Comparison of ENCODE assay signal across 11 cellular contexts in the genomic region with DNA sequence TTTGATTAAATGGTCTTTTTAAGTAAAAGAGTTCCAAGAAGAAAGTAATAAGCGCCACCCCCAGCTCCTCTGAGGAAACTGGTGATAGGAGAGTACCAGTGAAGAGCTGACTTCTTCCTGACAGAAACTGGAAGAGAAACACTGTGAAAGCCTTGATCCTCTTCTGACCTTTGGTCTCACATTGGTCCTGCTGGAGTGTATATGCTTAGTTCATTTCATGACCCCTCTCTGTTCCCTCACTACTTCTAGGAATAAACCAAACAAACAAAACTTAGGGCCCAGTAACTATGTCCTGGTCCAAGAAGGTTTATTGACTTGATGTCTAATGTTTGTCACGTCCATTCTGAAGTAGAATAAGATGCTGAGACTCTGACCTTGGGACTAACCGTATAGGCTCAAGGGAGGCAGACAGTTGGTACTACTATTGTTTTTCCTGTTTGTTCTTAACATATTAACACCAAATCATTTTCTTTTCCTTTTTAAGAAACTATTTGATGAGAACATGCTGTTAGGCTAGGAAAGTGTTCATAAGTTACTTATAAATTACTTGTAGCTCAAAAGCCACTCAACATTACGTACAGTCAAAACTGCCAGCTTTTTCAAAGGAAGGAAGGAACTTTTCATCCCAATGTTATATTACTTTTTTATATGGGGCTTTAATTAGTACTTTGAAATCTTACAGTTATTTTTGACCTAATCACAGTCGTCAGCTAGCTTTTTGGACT. TPM values are rescaled to one million over a fixed set of nuclear protein-coding genes. Genes with fewer than 3 reads are reported as not detected.
DNase-seq lines count a peak whose midpoint lies in the region; ATAC-seq and TF ChIP-seq lines count a peak whose summit lies in the region.
"Had no signal": no experiment of that assay in that cellular context is flagged by ENCODE, and none has a peak within 500 bp of the region (broad histone marks: within the 10 kb centered on the region; RNA-seq: fewer than 3 reads in every experiment).

No MANE protein-coding gene starts in this region.

- H3K4me1 ChIP-seq in mucosa of descending colon (ENCODE audit: low read depth) (peaks cover 24% of the 10 kb centered on the region), gastrocnemius medialis (peaks cover 7 to 14% of the 10 kb centered on the region in 2 donors), heart left ventricle (peaks cover 0 to 28% (median 4%) of the 10 kb centered on the region in 12 donors)

- TF ChIP-seq CTCF in mucosa of descending colon (IDR thresholded peaks at IDR 0.05) (no peak), gastrocnemius medialis (IDR thresholded peaks at IDR 0.05 in 4 of 5, conservative IDR thresholded peaks at IDR 0.05 in 1 of 5) (no peak), heart left ventricle (IDR thresholded peaks at IDR 0.05) (no peak)

- 79 to 87% (median 85%) methylated on average over 5 of the region's 5 CpGs for whole genome bisulfite sequencing in heart left ventricle, 4 donors

- no peaks in the 10 kb centered on the region for H3K27me3 ChIP-seq in gastrocnemius medialis
- no peaks in the 10 kb centered on the region for H3K27me3 ChIP-seq in heart left ventricle

- H3K36me3 ChIP-seq in mucosa of descending colon (ENCODE audit: low read depth), result no peaks in the 10 kb centered on the region
- H3K36me3 ChIP-seq in gastrocnemius medialis, result peaks cover 6 to 70% of the 10 kb centered on the region in 2 donors
- H3K36me3 ChIP-seq in heart left ventricle, result peaks cover 0 to 96% (median 92%) of the 10 kb centered on the region in 9 donors

- no peak for DNase-seq in mucosa of descending colon
- DNase-seq in gastrocnemius medialis, result no peak
- no peak for DNase-seq in stimulated activated CD4-positive, alpha-beta T cell treated with anti-CD3 and anti-CD28 coated beads, Interleukin-4, amount 100 ng/mL, for 4 hours
- DNase-seq in heart left ventricle, result no peak
- DNase-seq: anterior cingulate cortex; NCI-H1694 treated with DMSO at 0.1 percent for 48 hours; stimulated activated CD4-positive, alpha-beta T cell treated with anti-CD3 and anti-CD28 coated beads, Interleukin-1b, Interleukin-23, amount 100 ng/mL, for 48 hours had no signal

- no peak overlapping the region for H3K4me3 ChIP-seq in mucosa of descending colon
- no peak overlapping the region for H3K4me3 ChIP-seq in gastrocnemius medialis
- no peak overlapping the region for H3K4me3 ChIP-seq in heart left ventricle

- H3K9me3 ChIP-seq in mucosa of descending colon, result no peaks in the 10 kb centered on the region
- no peaks in the 10 kb centered on the region for H3K9me3 ChIP-seq in gastrocnemius medialis
- H3K9me3 ChIP-seq in heart left ventricle, result no peaks in the 10 kb centered on the region

- ATAC-seq in GM18870 (IDR thresholded peaks at IDR 0.05; ENCODE audit: unreplicated experiment), result peak; percentile 54
- ATAC-seq in GM21526 (IDR thresholded peaks at IDR 0.05; ENCODE audit: low FRiP score, unreplicated experiment), result peak; percentile 47
- peak; percentile 32 for ATAC-seq in HG03378 (IDR thresholded peaks at IDR 0.05; ENCODE audit: unreplicated experiment)
- ATAC-seq in mucosa of descending colon, result peak; percentile 32
- ATAC-seq in gastrocnemius medialis, result no peak
- no peak for ATAC-seq in heart left ventricle
- ATAC-seq: Panc1 had no signal

- H3K27ac ChIP-seq in gastrocnemius medialis (peak overlapping the region in 1 of 4 donors; percentile 64), heart left ventricle (peak overlapping the region in 1 of 12 donors; percentile 66)

- in situ Hi-C loops in gastrocnemius medialis (cut with MboI; ENCODE audit: low sequenced_read_pairs in 4 of 4), result loop anchor here in 1 of 4 donors (25.0 kb wide), 1 partner anchor 220 kb away; a partner anchor contains a TSS

- TF ChIP-seq POLR2A in gastrocnemius medialis (IDR thresholded peaks at IDR 0.05), result no peak
- TF ChIP-seq POLR2A in heart left ventricle (IDR thresholded peaks at IDR 0.05), result no peak

- intact Hi-C loops in mucosa of descending colon (cut with DNase I, micrococcal nuclease) (no loop called here), gastrocnemius medialis (cut with DNase I; ENCODE audit: low total_unique reads) (no loop called here), heart left ventricle (cut with DNase I) (no loop called here)

RNA-seq across cellular contexts. Expression of a gene that starts 57.9 kb away (rescaled TPM):
- total RNA-seq in mucosa of descending colon, result 10 to 100 TPM; 73.2 to 78.2 (median 77.2) TPM
- total RNA-seq in gastrocnemius medialis, result 10 to 100 TPM; 14.8 to 21.7 (median 15.4) TPM
- total RNA-seq in heart left ventricle, result 10 to 100 TPM; 14.3 to 23.8 (median 19.3) TPM
- 10 to 100 TPM in 1 of 2 donors, 1 to 10 TPM in 1; 7.3 to 10.5 TPM for polyA plus RNA-seq in heart left ventricle

RNA-seq across cellular contexts. Expression of a gene that starts 58.1 kb away (rescaled TPM):
- total RNA-seq in mucosa of descending colon (10 to 100 TPM; 14.8 to 38.0 (median 25.1) TPM), gastrocnemius medialis (under 1 TPM in 3 of 4 donors, not detected in 1; 0.19 to 0.41 (median 0.29) TPM), heart left ventricle (10 to 100 TPM in 5 of 9 donors, 1 to 10 TPM in 4; 4.5 to 18.9 (median 10.5) TPM)
- polyA plus RNA-seq in heart left ventricle, result 1 to 10 TPM in 1 of 2 donors, under 1 TPM in 1; 0.72 to 1.3 TPM

Comparison
In these comparisons a context has a peak if more than half of its experiments do, and no peak if none do; other contexts are left out.
1. ATAC-seq: peak in GM18870 (single experiment), GM21526 (single experiment), HG03378 (single experiment) and mucosa of descending colon (single experiment); none in gastrocnemius medialis (0 of 2) and heart left ventricle (0 of 4).